Comparison of ENCODE assay signal across 2 cellular contexts in genomic region chr1:228070851-228071250, GRCh38.
TF ChIP-seq lines count a peak whose summit lies in the region.

No MANE protein-coding gene starts in this region.

TF ChIP-seq in HEK293, 187 proteins besides CTCF, POLR2A, EP300 and RAD21:
- TF ChIP-seq ZNF221 (tag by site-specific recombination; IDR thresholded peaks at IDR 0.05; ENCODE audit: borderline replicate concordance) (no peak), REPIN1 (tag by site-specific recombination; IDR thresholded peaks at IDR 0.05; ENCODE audit: low read depth) (no peak), IKZF3 (tag by site-specific recombination; IDR thresholded peaks at IDR 0.05) (no peak), ZNF571 (tag by site-specific recombination; IDR thresholded peaks at IDR 0.05) (no peak), ZXDB (tag by site-specific recombination; IDR thresholded peaks at IDR 0.05) (no peak), HOXC10 (CRISPR knock-in tag; IDR thresholded peaks at IDR 0.05) (no peak), ZNF785 (tag by site-specific recombination; IDR thresholded peaks at IDR 0.05) (0 out of 2 replicates have a peak, but pooled peaks have one; percentile 9), ZNF391 (tag by site-specific recombination; IDR thresholded peaks at IDR 0.05; ENCODE audit: borderline replicate concordance, low read depth) (no peak), ZNF26 (tag by site-specific recombination; IDR thresholded peaks at IDR 0.05) (no peak), ZBTB21 (tag by site-specific recombination; IDR thresholded peaks at IDR 0.05) (no peak), ZIC2 (tag by site-specific recombination; IDR thresholded peaks at IDR 0.05) (no peak), ZNF140 (tag by site-specific recombination; IDR thresholded peaks at IDR 0.05) (no peak), ZNF341 (tag by site-specific recombination; IDR thresholded peaks at IDR 0.05; ENCODE audit: low read depth) (no peak), ZNF155 (tag by site-specific recombination; IDR thresholded peaks at IDR 0.05) (no peak), ZNF157 (tag by site-specific recombination; IDR thresholded peaks at IDR 0.05) (0 out of 2 replicates have a peak, but pooled peaks have one; percentile 17), ZNF148 (tag by site-specific recombination; IDR thresholded peaks at IDR 0.05; ENCODE audit: borderline replicate concordance) (peak; percentile 24; the same call in 1 of the 2 replicates), EGR2 (tag by site-specific recombination; IDR thresholded peaks at IDR 0.05; ENCODE audit: low read depth) (peak; percentile 73), ZNF777 (tag by site-specific recombination; IDR thresholded peaks at IDR 0.05; ENCODE audit: borderline replicate concordance) (no peak), ZNF76 (tag by site-specific recombination; IDR thresholded peaks at IDR 0.05; ENCODE audit: borderline replicate concordance, low read depth) (no peak), WT1 (tag by site-specific recombination; IDR thresholded peaks at IDR 0.05) (no peak), GLI4 (tag by site-specific recombination; IDR thresholded peaks at IDR 0.05) (no peak), ZEB2 (tag by site-specific recombination; IDR thresholded peaks at IDR 0.05) (no peak), ZBTB10 (tag by site-specific recombination; IDR thresholded peaks at IDR 0.05) (peak; percentile 37; the same call in 1 of the 2 replicates), OVOL3 (tag by site-specific recombination; IDR thresholded peaks at IDR 0.05) (no peak)

TF ChIP-seq in H1, 55 proteins besides CTCF, POLR2A, EP300 and RAD21:
- TF ChIP-seq GABPA (IDR thresholded peaks at IDR 0.05; ENCODE audit: borderline replicate concordance, insufficient read depth, low read length) (no peak), SAP30 (IDR thresholded peaks at IDR 0.05; ENCODE audit: insufficient read depth, insufficient replicate concordance, low read length) (no peak), POLR2AphosphoS5 (IDR thresholded peaks at IDR 0.05; ENCODE audit: low read depth, low read length) (peak; percentile 74; the same call in 1 of the 2 replicates), ZNF274 (IDR thresholded peaks at IDR 0.05; ENCODE audit: borderline replicate concordance, extremely low read depth, low read length) (peak; percentile 46), SP1 (IDR thresholded peaks at IDR 0.05; ENCODE audit: low read depth, low read length) (no peak), SRF (IDR thresholded peaks at IDR 0.05; ENCODE audit: low read depth, low read length) (no peak), CHD7 (IDR thresholded peaks at IDR 0.05; ENCODE audit: insufficient replicate concordance, low read length) (no peak)
